Comparison of ENCODE assay signal across 1 cellular context in the genomic region with DNA sequence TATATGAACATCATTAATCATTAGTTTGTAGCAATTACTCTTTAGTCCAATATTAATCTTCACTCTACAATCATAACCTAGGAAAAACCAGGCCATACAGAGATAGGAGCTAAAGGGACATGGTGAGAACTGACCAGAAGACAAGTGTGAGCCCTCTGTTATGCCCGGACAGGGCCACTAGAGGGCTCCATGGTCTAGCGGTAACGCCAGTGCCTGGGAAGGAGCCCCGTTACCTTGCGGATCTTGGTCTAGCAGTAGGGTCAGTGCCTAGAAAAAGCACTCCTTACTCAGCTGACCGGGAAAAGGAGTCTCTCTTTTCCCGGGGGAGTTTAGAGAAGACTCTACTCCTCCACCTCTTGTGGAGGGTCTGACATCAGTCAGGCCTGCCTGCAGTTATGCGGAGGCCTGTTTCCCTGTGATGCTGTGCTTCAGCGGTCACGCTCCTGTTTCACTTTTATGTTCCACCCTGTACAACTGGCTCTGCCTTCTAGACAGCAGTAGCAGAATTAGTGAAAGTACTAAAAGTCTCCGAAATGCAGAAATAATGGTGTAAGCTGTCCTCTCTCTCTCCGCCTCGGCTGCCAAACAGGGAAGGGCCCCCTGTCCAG.
TF ChIP-seq lines count a peak whose summit lies in the region.

No MANE protein-coding gene starts in this region.

TF ChIP-seq in HCT116, 20 proteins besides CTCF, POLR2A, EP300 and RAD21 (continued from another document):
- TF ChIP-seq, protein P1, sequence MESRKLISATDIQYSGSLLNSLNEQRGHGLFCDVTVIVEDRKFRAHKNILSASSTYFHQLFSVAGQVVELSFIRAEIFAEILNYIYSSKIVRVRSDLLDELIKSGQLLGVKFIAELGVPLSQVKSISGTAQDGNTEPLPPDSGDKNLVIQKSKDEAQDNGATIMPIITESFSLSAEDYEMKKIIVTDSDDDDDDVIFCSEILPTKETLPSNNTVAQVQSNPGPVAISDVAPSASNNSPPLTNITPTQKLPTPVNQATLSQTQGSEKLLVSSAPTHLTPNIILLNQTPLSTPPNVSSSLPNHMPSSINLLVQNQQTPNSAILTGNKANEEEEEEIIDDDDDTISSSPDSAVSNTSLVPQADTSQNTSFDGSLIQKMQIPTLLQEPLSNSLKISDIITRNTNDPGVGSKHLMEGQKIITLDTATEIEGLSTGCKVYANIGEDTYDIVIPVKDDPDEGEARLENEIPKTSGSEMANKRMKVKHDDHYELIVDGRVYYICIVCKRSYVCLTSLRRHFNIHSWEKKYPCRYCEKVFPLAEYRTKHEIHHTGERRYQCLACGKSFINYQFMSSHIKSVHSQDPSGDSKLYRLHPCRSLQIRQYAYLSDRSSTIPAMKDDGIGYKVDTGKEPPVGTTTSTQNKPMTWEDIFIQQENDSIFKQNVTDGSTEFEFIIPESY (IDR thresholded peaks at IDR 0.05; ENCODE audit: extremely low read depth, insufficient replicate concordance, low read length) = no peak
- no peak for TF ChIP-seq EZH2phosphoT487 (IDR thresholded peaks at IDR 0.05; ENCODE audit: borderline replicate concordance)
- no peak for TF ChIP-seq FOSL1 (IDR thresholded peaks at IDR 0.05; ENCODE audit: low read depth)
- no peak for TF ChIP-seq ELF1 (IDR thresholded peaks at IDR 0.05; ENCODE audit: borderline replicate concordance, low read depth)
- no peak for TF ChIP-seq POLR2AphosphoS5 (IDR thresholded peaks at IDR 0.05; ENCODE audit: low read depth, low read length)
- no peak for TF ChIP-seq SP1 (IDR thresholded peaks at IDR 0.05; ENCODE audit: low read depth)
- TF ChIP-seq SIN3A (IDR thresholded peaks at IDR 0.05; ENCODE audit: low read depth) = no peak
- TF ChIP-seq CEBPB (IDR thresholded peaks at IDR 0.05; ENCODE audit: low read depth) = no peak
- TF ChIP-seq, protein P2, sequence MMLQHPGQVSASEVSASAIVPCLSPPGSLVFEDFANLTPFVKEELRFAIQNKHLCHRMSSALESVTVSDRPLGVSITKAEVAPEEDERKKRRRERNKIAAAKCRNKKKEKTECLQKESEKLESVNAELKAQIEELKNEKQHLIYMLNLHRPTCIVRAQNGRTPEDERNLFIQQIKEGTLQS (IDR thresholded peaks at IDR 0.05) = no peak
- TF ChIP-seq EZH2 (IDR thresholded peaks at IDR 0.05) = no peak
TF ChIP-seq in HCT116: peak in this region for 0.
